In the genomic region with DNA sequence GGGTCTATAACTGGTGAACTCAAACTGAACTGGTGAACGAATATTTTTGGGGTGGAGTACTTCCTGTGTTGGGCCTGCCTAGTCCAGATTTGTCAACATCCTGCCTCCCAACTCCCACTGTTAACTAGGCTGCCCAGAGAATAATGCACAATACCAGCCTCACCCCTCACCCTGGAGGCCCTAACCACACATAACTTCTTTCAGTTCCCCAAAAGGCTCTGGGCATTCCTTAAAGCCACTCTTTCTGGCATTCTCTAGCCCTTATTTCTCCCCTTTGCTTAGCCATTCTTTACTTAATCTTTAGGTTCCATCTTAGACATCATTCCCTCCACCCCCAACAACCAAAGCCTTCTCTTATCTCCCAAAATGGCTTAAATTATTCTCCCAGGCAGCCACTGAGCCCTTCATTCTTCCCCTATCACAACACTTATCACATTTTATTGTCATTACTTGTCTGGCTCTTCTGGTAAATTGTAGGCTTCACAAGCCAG, we compare ENCODE assay signal across 1 cellular context.
TF ChIP-seq lines count a peak whose summit lies in the region.

No MANE protein-coding gene starts in this region.

TF ChIP-seq in HEK293, 187 proteins besides CTCF, POLR2A, EP300 and RAD21 (continued from another document):
- TF ChIP-seq, protein P1, sequence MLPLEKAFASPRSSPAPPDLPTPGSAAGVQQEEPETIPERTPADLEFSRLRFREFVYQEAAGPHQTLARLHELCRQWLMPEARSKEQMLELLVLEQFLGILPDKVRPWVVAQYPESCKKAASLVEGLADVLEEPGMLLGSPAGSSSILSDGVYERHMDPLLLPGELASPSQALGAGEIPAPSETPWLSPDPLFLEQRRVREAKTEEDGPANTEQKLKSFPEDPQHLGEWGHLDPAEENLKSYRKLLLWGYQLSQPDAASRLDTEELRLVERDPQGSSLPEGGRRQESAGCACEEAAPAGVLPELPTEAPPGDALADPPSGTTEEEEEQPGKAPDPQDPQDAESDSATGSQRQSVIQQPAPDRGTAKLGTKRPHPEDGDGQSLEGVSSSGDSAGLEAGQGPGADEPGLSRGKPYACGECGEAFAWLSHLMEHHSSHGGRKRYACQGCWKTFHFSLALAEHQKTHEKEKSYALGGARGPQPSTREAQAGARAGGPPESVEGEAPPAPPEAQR (tag by site-specific recombination; IDR thresholded peaks at IDR 0.05) = no peak
- TF ChIP-seq SP7 (tag by site-specific recombination; IDR thresholded peaks at IDR 0.05) = no peak
- no peak for TF ChIP-seq ZNF114 (tag by site-specific recombination; IDR thresholded peaks at IDR 0.05)
- TF ChIP-seq, protein P2, sequence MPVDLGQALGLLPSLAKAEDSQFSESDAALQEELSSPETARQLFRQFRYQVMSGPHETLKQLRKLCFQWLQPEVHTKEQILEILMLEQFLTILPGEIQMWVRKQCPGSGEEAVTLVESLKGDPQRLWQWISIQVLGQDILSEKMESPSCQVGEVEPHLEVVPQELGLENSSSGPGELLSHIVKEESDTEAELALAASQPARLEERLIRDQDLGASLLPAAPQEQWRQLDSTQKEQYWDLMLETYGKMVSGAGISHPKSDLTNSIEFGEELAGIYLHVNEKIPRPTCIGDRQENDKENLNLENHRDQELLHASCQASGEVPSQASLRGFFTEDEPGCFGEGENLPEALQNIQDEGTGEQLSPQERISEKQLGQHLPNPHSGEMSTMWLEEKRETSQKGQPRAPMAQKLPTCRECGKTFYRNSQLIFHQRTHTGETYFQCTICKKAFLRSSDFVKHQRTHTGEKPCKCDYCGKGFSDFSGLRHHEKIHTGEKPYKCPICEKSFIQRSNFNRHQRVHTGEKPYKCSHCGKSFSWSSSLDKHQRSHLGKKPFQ (tag by site-specific recombination; IDR thresholded peaks at IDR 0.05) = no peak
- TF ChIP-seq, protein P3, sequence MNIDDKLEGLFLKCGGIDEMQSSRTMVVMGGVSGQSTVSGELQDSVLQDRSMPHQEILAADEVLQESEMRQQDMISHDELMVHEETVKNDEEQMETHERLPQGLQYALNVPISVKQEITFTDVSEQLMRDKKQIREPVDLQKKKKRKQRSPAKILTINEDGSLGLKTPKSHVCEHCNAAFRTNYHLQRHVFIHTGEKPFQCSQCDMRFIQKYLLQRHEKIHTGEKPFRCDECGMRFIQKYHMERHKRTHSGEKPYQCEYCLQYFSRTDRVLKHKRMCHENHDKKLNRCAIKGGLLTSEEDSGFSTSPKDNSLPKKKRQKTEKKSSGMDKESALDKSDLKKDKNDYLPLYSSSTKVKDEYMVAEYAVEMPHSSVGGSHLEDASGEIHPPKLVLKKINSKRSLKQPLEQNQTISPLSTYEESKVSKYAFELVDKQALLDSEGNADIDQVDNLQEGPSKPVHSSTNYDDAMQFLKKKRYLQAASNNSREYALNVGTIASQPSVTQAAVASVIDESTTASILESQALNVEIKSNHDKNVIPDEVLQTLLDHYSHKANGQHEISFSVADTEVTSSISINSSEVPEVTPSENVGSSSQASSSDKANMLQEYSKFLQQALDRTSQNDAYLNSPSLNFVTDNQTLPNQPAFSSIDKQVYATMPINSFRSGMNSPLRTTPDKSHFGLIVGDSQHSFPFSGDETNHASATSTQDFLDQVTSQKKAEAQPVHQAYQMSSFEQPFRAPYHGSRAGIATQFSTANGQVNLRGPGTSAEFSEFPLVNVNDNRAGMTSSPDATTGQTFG (tag by site-specific recombination; IDR thresholded peaks at IDR 0.05; ENCODE audit: borderline replicate concordance) = no peak
- no peak for TF ChIP-seq ZSCAN30 (tag by site-specific recombination; IDR thresholded peaks at IDR 0.05)
- TF ChIP-seq ZNF571 (tag by site-specific recombination; IDR thresholded peaks at IDR 0.05) = no peak
- TF ChIP-seq KLF9 (tag by site-specific recombination; IDR thresholded peaks at IDR 0.05; ENCODE audit: low read depth) = no peak
- TF ChIP-seq ZNF544 (tag by site-specific recombination; IDR thresholded peaks at IDR 0.05) = no peak
